In the genomic region with DNA sequence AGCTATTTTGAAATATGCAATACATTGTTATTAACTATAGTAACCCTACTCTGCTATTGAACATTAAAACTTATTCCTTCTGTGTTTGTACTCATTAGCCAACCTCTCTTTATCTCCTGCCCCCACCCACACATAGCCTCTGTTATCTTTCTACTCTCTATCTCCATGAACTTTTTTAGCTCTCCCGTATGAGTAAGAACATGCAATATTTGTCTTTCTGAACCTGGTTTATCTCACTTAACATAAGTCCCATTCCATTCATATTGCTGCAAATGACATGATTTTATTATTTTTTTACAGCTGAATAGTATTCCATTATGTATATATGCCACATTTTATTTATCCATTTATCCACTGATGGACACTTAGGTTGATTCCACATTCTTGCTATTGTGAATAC, we compare ENCODE assay signal across 26 cellular contexts.
"Had no signal": no experiment of that assay in that cellular context is flagged by ENCODE, and none has a peak within 500 bp of the region (broad histone marks: within the 10 kb centered on the region; RNA-seq: fewer than 3 reads in every experiment).

No MANE protein-coding gene starts in this region.

- H3K27me3 Mint-ChIP-seq: naive thymus-derived CD8-positive, alpha-beta T cell; stimulated activated naive B cell treated with anti-CD40 and anti-IgM and Interleukin-4, amounts not matched to agents 10 μg/mL and 1 μg/mL and 100 μg/mL, for 72 hours; stimulated activated naive CD8-positive, alpha-beta T cell treated with anti-CD3 and anti-CD28 coated beads, Interleukin-15, Interleukin-2, amounts not matched to agents 100 ng/mL and 50 ng/mL, for 24 hours had no signal

- H3K4me1 ChIP-seq: prostate gland had no signal

- DNase-seq: dermis blood vessel endothelial cell; effector memory CD4-positive, alpha-beta T cell; esophagus squamous epithelium; hypothalamus; immature natural killer cell; islet precursor cell; kidney glomerular epithelial cell; left colon; left ventricle myocardium inferior; lower lobe of right lung; naive thymus-derived CD8-positive, alpha-beta T cell; nephron progenitor cell; nucleus accumbens; stimulated activated CD4-positive, alpha-beta T cell treated with anti-CD3 and anti-CD28 coated beads, Interleukin-12 subunit alpha, Interleukin-12 subunit beta, amount 100 ng/mL, for 4 hours; stimulated activated CD4-positive, alpha-beta T cell treated with anti-CD3 and anti-CD28 coated beads, Interleukin-1b, Interleukin-23, amount 100 ng/mL, for 48 hours; stimulated activated CD4-positive, alpha-beta T cell treated with anti-CD3 and anti-CD28 coated beads, Interleukin-4, amount 100 ng/mL, for 24 hours; stimulated activated naive B cell treated with anti-CD40 and anti-IgM and Interleukin-4, amounts not matched to agents 10 μg/mL and 1 μg/mL and 100 μg/mL, for 72 hours had no signal

- ATAC-seq: left colon; lower lobe of right lung; naive thymus-derived CD8-positive, alpha-beta T cell; sciatic nerve; stimulated activated naive B cell treated with anti-CD40 and anti-IgM and Interleukin-4, amounts not matched to agents 10 μg/mL and 1 μg/mL and 100 μg/mL, for 72 hours had no signal

- H3K9me3 ChIP-seq: esophagus squamous epithelium, prostate gland, thoracic aorta, vagina had no signal

- H3K36me3 ChIP-seq: esophagus squamous epithelium, left ventricle myocardium inferior, lower lobe of right lung, prostate gland, right atrium auricular region, thoracic aorta, tibial nerve, vagina had no signal

- H3K27ac ChIP-seq: coronary artery, esophagus squamous epithelium, left ventricle myocardium inferior, lower lobe of right lung, prostate gland, right atrium auricular region, thoracic aorta, tibial nerve, vagina had no signal

- H3K27ac Mint-ChIP-seq: immature natural killer cell; nephron progenitor cell; stimulated activated naive B cell treated with anti-CD40 and anti-IgM and Interleukin-4, amounts not matched to agents 10 μg/mL and 1 μg/mL and 100 μg/mL, for 72 hours; stimulated activated naive CD8-positive, alpha-beta T cell treated with anti-CD3 and anti-CD28 coated beads, Interleukin-15, Interleukin-2, amounts not matched to agents 100 ng/mL and 50 ng/mL, for 24 hours had no signal

- H3K27me3 ChIP-seq: esophagus squamous epithelium, right atrium auricular region, tibial nerve, vagina had no signal

- H3K4me3 ChIP-seq: coronary artery, esophagus squamous epithelium, left ventricle myocardium inferior, lower lobe of right lung, prostate gland, right atrium auricular region, smooth muscle cell, thoracic aorta, tibial nerve, vagina had no signal

- H3K4me3 Mint-ChIP-seq: immature natural killer cell; naive thymus-derived CD8-positive, alpha-beta T cell; nephron progenitor cell; stimulated activated naive B cell treated with anti-CD40 and anti-IgM and Interleukin-4, amounts not matched to agents 10 μg/mL and 1 μg/mL and 100 μg/mL, for 72 hours; stimulated activated naive CD8-positive, alpha-beta T cell treated with anti-CD3 and anti-CD28 coated beads, Interleukin-15, Interleukin-2, amounts not matched to agents 100 ng/mL and 50 ng/mL, for 24 hours had no signal

- H3K9me3 Mint-ChIP-seq: immature natural killer cell had no signal
